ENCODE assay signal across 8 cellular contexts in genomic region chr2:238379096-238379810, GRCh38. TPM values are rescaled to one million over a fixed set of nuclear protein-coding genes. Genes with fewer than 3 reads are reported as not detected.
A peak's percentile ranks its signal among the peaks of the same experiment; 100 is the strongest.
DNase-seq lines count a peak whose midpoint lies in the region; ATAC-seq and TF ChIP-seq lines count a peak whose summit lies in the region.

No MANE protein-coding gene starts in this region.

- 39 to 45% methylated on average over 15 of the region's 15 CpGs for WGBS in aorta, 2 donors
- WGBS in spleen, 5 donors, result 64 to 71% (median 66%) methylated on average over 15 of the region's 15 CpGs

- H3K9me3 ChIP-seq in aorta (ENCODE audit: control insufficient read depth, low read length) (no peaks in the 10 kb centered on the region), spleen (no peaks in the 10 kb centered on the region)

- CTCF ChIA-PET in activated CD4-positive, alpha-beta memory T cell treated with anti-CD3 and anti-CD28 coated beads, Interleukin-2, amount 10 ng/mL, durations not matched to agents 7 days and 5 days (lab: Charles Lee), result interaction anchor here (1.5 kb wide), 2 partner anchors 8 to 10 kb away, joined by 3 to 6 read pairs; no protein-coding TSS in a partner anchor

- POLR2A ChIA-PET in activated CD4-positive, alpha-beta memory T cell treated with anti-CD3 and anti-CD28 coated beads, Interleukin-2, amount 10 ng/mL, durations not matched to agents 7 days and 5 days (lab: Charles Lee), result interaction anchor here (1.0 kb wide), 1 partner anchor 94 kb away, joined by 3 read pairs; no protein-coding TSS in a partner anchor

- H3K27ac ChIP-seq in aorta (ENCODE audit: low read depth in 1 of 2, low read length in 2 of 2), result peak overlapping the region; percentile 45 to 78
- peak overlapping the region in 1 of 8 donors; percentile 2 for H3K27ac ChIP-seq in spleen

- intact Hi-C loops in Right ventricle myocardium superior (cut with DNase I), result no loop called here
- intact Hi-C loops in cardiac septum (cut with DNase I), result no loop called here
- intact Hi-C loops in left ventricle myocardium superior (cut with micrococcal nuclease), result no loop called here
- intact Hi-C loops in aorta (cut with DNase I), result loop anchor here in 1 of 2 donors (10.0 kb wide), 1 partner anchor 346 kb away; no protein-coding TSS in a partner anchor
- intact Hi-C loops in spleen (cut with DNase I; ENCODE audit: low total_unique reads), result no loop called here

- ATAC-seq in Right ventricle myocardium superior (ENCODE audit: poor library complexity) (peak; percentile 42), left ventricle myocardium superior (peak; percentile 46), aorta (ENCODE audit: low FRiP score) (peak; percentile 65), HG03457 (IDR thresholded peaks at IDR 0.05; ENCODE audit: unreplicated experiment) (no peak), GM18520 (IDR thresholded peaks at IDR 0.05; ENCODE audit: unreplicated experiment) (no peak)

- H3K27me3 ChIP-seq in aorta (ENCODE audit: control insufficient read depth in 1 of 2, insufficient read depth in 2 of 2, low read length in 1 of 2) (no peaks in the 10 kb centered on the region), spleen (replicated peaks in 1 of 7) (no peaks in the 10 kb centered on the region)

- H3K36me3 Mint-ChIP-seq in activated CD4-positive, alpha-beta memory T cell treated with anti-CD3 and anti-CD28 coated beads, Interleukin-2, amount 10 ng/mL, durations not matched to agents 7 days and 5 days (ENCODE audit: low read depth), result no peaks in the 10 kb centered on the region

- no peak overlapping the region for H3K4me3 Mint-ChIP-seq in activated CD4-positive, alpha-beta memory T cell treated with anti-CD3 and anti-CD28 coated beads, Interleukin-2, amount 10 ng/mL, durations not matched to agents 7 days and 5 days

- no peak overlapping the region for H3K4me3 ChIP-seq in aorta (ENCODE audit: low read length in 2 of 2)
- H3K4me3 ChIP-seq in spleen, result no peak overlapping the region

- no peak for TF ChIP-seq CTCF in spleen (IDR thresholded peaks at IDR 0.05 in 8 of 11, conservative IDR thresholded peaks at IDR 0.05 in 3 of 11)

- DNase-seq in Right ventricle myocardium superior, result no peak
- DNase-seq in cardiac septum (ENCODE audit: low spot score), result no peak
- peak; percentile 66 for DNase-seq in activated CD4-positive, alpha-beta memory T cell treated with anti-CD3 and anti-CD28 coated beads, Interleukin-2, amount 10 ng/mL, durations not matched to agents 7 days and 5 days
- DNase-seq in left ventricle myocardium superior, result peak; percentile 30
- peak in 1 of 2 donors; percentile 79 for DNase-seq in aorta
- no peak for DNase-seq in spleen

- TF ChIP-seq POLR2A in spleen (IDR thresholded peaks at IDR 0.05), result no peak

- H3K27me3 Mint-ChIP-seq in activated CD4-positive, alpha-beta memory T cell treated with anti-CD3 and anti-CD28 coated beads, Interleukin-2, amount 10 ng/mL, durations not matched to agents 7 days and 5 days, result peaks cover 2% of the 10 kb centered on the region

- H3K4me1 ChIP-seq in aorta (ENCODE audit: control insufficient read depth in 1 of 2, insufficient read depth in 2 of 2, low read length in 2 of 2) (no peaks in the 10 kb centered on the region), spleen (peaks cover 0 to 73% (median 22%) of the 10 kb centered on the region in 6 donors)

- H3K4me1 Mint-ChIP-seq in activated CD4-positive, alpha-beta memory T cell treated with anti-CD3 and anti-CD28 coated beads, Interleukin-2, amount 10 ng/mL, durations not matched to agents 7 days and 5 days, result peaks cover 51% of the 10 kb centered on the region

- no peak overlapping the region for H3K27ac Mint-ChIP-seq in activated CD4-positive, alpha-beta memory T cell treated with anti-CD3 and anti-CD28 coated beads, Interleukin-2, amount 10 ng/mL, durations not matched to agents 7 days and 5 days

- no peaks in the 10 kb centered on the region for H3K36me3 ChIP-seq in aorta (ENCODE audit: control insufficient read depth in 1 of 2, insufficient read depth in 2 of 2, low read length in 1 of 2)
- H3K36me3 ChIP-seq in spleen, result peaks cover 0 to 24% (median 2%) of the 10 kb centered on the region in 6 donors

- no peaks in the 10 kb centered on the region for H3K9me3 Mint-ChIP-seq in activated CD4-positive, alpha-beta memory T cell treated with anti-CD3 and anti-CD28 coated beads, Interleukin-2, amount 10 ng/mL, durations not matched to agents 7 days and 5 days

RNA-seq across cellular contexts. Expression of gene ASB1, which starts 47.5 kb away (rescaled TPM):
- 69.8 TPM for total RNA-seq in Right ventricle myocardium superior
- total RNA-seq in cardiac septum, result 54.8 TPM
- 10 to 100 TPM; 27.9 to 31.3 TPM for total RNA-seq in activated CD4-positive, alpha-beta memory T cell treated with anti-CD3 and anti-CD28 coated beads, Interleukin-2, amount 10 ng/mL, durations not matched to agents 7 days and 5 days
- total RNA-seq in left ventricle myocardium superior, result 60.2 TPM
- total RNA-seq in aorta, result 10 to 100 TPM; 31.3 to 42.8 TPM
- polyA plus RNA-seq in aorta, result 10 to 100 TPM; 20.0 to 45.2 TPM
- total RNA-seq in spleen, result 10 to 100 TPM; 20.6 to 33.1 (median 24.7) TPM
- polyA plus RNA-seq in spleen, result 10 to 100 TPM; 17.5 to 32.6 (median 28.3) TPM

RNA-seq across cellular contexts. Expression of gene TRAF3IP1, which starts 58.9 kb away (rescaled TPM):
- 13.6 TPM for total RNA-seq in Right ventricle myocardium superior
- total RNA-seq in cardiac septum, result 16.3 TPM
- 1 to 10 TPM; 5.4 to 7.0 TPM for total RNA-seq in activated CD4-positive, alpha-beta memory T cell treated with anti-CD3 and anti-CD28 coated beads, Interleukin-2, amount 10 ng/mL, durations not matched to agents 7 days and 5 days
- 13.8 TPM for total RNA-seq in left ventricle myocardium superior
- 10 to 100 TPM; 21.0 to 21.5 TPM for total RNA-seq in aorta
- 10 to 100 TPM; 14.4 to 15.8 TPM for polyA plus RNA-seq in aorta
- total RNA-seq in spleen, result 10 to 100 TPM in 4 of 7 donors, 1 to 10 TPM in 3; 7.8 to 19.2 (median 10.8) TPM
- polyA plus RNA-seq in spleen, result 1 to 10 TPM; 2.6 to 3.7 (median 3.2) TPM

Comparison
In these comparisons a context has a peak if more than half of its experiments do, and no peak if none do; other contexts are left out.
1. DNase-seq: peak in activated CD4-positive, alpha-beta memory T cell treated with anti-CD3 and anti-CD28 coated beads, Interleukin-2, amount 10 ng/mL, durations not matched to agents 7 days and 5 days (single experiment) and left ventricle myocardium superior (single experiment); none in Right ventricle myocardium superior (single experiment), cardiac septum (single experiment) and spleen (single experiment).
2. ATAC-seq: peak in Right ventricle myocardium superior (single experiment), left ventricle myocardium superior (single experiment) and aorta (single experiment); none in HG03457 (single experiment) and GM18520 (single experiment).